Comparison of ENCODE assay signal across 33 cellular contexts in genomic region chrX:41543668-41544067, GRCh38.
"Had no signal": no experiment of that assay in that cellular context is flagged by ENCODE, and none has a peak within 500 bp of the region (broad histone marks: within the 10 kb centered on the region; RNA-seq: fewer than 3 reads in every experiment).

No MANE protein-coding gene starts in this region.

- H3K4me1 ChIP-seq: adrenal gland, ascending aorta had no signal

- H3K27me3 ChIP-seq: adrenal gland, ascending aorta, cardiac muscle cell had no signal

- H3K27ac ChIP-seq: adrenal gland, ascending aorta, cardiac muscle cell, VCaP had no signal

- DNase-seq: activated B cell treated with CpG ODN at 0.5 μM for 24 hours; activated CD4-positive, alpha-beta memory T cell treated with anti-CD3 and anti-CD28 coated beads for 36 hours; activated CD4-positive, alpha-beta T cell treated with anti-CD3 and anti-CD28 coated beads for 4 hours; activated CD4-positive, alpha-beta T cell treated with anti-CD3 and anti-CD28 coated beads, Interleukin-2, amount 10 ng/mL, durations not matched to agents 24 days and 14 days; activated CD4-positive, alpha-beta T cell treated with anti-CD3 and anti-CD28 coated beads, Interleukin-2, amount 50 U/mL, for 1 hour; activated CD4-positive, alpha-beta T cell treated with anti-CD3 and anti-CD28 coated beads, Interleukin-2, amount 50 U/mL, for 4 hours; activated CD4-positive, CD25-positive, alpha-beta regulatory T cell treated with anti-CD3 and anti-CD28 coated beads, Interleukin-2, amount 50 U/mL, for 72 hours; activated CD8-positive, alpha-beta memory T cell treated with anti-CD3 and anti-CD28 coated beads, Interleukin-2, amount 50 U/mL, for 4 hours; activated CD8-positive, alpha-beta T cell treated with anti-CD3 and anti-CD28 coated beads for 36 hours; activated effector memory CD4-positive, alpha-beta T cell treated with anti-CD3 and anti-CD28 coated beads, Interleukin-2, amount 50 U/mL, for 16 hours; activated gamma-delta T cell treated with Interleukin-2 at 50 U/mL for 16 hours; activated naive CD4-positive, alpha-beta T cell; activated naive CD4-positive, alpha-beta T cell treated with anti-CD3 and anti-CD28 coated beads for 36 hours; activated naive CD4-positive, alpha-beta T cell treated with anti-CD3 and anti-CD28 coated beads, Interleukin-2, amount 50 U/mL, for 16 hours; activated naive CD8-positive, alpha-beta T cell treated with anti-CD3 and anti-CD28 coated beads for 36 hours; activated T-cell treated with anti-CD3 and anti-CD28 coated beads for 4 hours; activated T-cell treated with anti-CD3 and anti-CD28 coated beads, Interleukin-2, amount 50 U/mL, for 1 hour; activated T-cell treated with anti-CD3 and anti-CD28 coated beads, Interleukin-2, amount 50 U/mL, for 4 hours; activated T-cell treated with anti-CD3 and anti-CD28 coated beads, Interleukin-2, amount 50 U/mL, for 72 hours; adrenal gland; amniotic stem cell; caudate nucleus; cerebellar nuclear complex; T-helper 1 cell; T-helper 2 cell; T-helper 9 cell had no signal

- H3K9me3 ChIP-seq: adrenal gland, ascending aorta had no signal

- ATAC-seq: activated CD8-positive, alpha-beta T cell treated with anti-CD3 and anti-CD28 coated beads for 36 hours; activated naive CD4-positive, alpha-beta T cell treated with anti-CD3 and anti-CD28 coated beads, Interleukin-2, amount 50 U/mL, for 72 hours; activated T-cell treated with anti-CD3 and anti-CD28 coated beads, Interleukin-2, amount 50 U/mL, for 4 hours; activated T-cell treated with anti-CD3 and anti-CD28 coated beads, Interleukin-2, amount 50 U/mL, for 72 hours; activated T-helper 17 cell treated with anti-CD3 and anti-CD28 coated beads, Interleukin-2, amount 50 U/mL, for 72 hours had no signal

- H3K36me3 ChIP-seq: adrenal gland, ascending aorta had no signal

- FAIRE-seq: bronchial epithelial cell, TTC549 had no signal

- H3K4me3 ChIP-seq: adrenal gland, ascending aorta, cardiac muscle cell had no signal
